Comparison of ENCODE assay signal across 8 cellular contexts in the genomic region with DNA sequence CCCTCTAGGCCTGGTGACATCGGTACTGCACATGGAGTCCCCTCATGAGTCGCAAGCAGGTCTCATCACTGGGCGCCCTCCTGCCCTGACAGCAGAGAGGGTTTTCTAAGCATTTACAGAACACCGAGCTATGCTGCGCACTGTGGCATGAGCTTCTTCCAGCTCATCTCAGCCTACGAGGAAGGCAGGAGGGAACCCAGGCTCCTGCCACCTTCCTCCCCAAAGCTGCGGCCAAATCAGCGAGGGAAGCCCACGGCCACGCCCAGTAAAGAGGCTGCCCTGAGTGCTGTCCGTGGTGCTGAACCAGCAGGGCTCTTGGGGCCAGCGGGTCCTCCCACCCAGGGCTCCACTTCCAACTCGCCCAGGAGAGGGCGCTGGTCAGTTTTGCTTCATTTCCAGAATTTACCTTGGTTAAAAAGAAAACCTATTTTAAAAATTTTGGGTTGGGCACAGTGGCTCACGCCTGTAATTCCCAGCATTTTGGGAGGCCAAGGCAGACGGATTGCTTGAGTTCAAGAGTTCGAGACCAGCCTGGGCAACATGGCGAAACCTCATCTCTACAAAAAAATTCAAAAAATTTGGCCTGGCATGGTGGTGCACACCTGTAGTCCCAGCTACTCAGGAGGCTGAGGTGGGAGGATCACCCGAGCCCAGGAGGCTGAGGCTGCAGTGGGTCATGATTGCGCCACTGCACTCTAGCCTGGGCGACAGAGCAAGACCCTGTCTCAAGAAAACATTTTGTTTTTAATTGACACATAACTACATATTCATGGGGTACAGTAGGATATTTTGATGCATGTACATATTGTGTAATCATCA. TPM values are rescaled to one million over a fixed set of nuclear protein-coding genes. Genes with fewer than 3 reads are reported as not detected.
DNase-seq lines count a peak whose midpoint lies in the region; ATAC-seq, FAIRE-seq and TF ChIP-seq lines count a peak whose summit lies in the region.

No MANE protein-coding gene starts in this region.

- no peaks in the 10 kb centered on the region for H3K4me1 ChIP-seq in K562 (replicated peaks in 1 of 2; ENCODE audit: control insufficient read depth in 2 of 2, insufficient read depth in 2 of 2, low read length in 2 of 2)
- H3K4me1 ChIP-seq in spleen: no peaks in the 10 kb centered on the region

- peak; percentile 74 to 79 (median 79) for TF ChIP-seq CTCF in K562 (IDR thresholded peaks at IDR 0.05 in 2 of 3, conservative IDR thresholded peaks at IDR 0.05 in 1 of 3; ENCODE audit: insufficient read depth in 2 of 3, low read depth in 1 of 3, low read length in 3 of 3)
- TF ChIP-seq CTCF in spleen (IDR thresholded peaks at IDR 0.05 in 8 of 11, conservative IDR thresholded peaks at IDR 0.05 in 3 of 11): peak in 9 of 11 experiments; percentile 20 to 74 (median 50)

- ATAC-seq in K562 (peak; percentile 98), HG03521 (IDR thresholded peaks at IDR 0.05; ENCODE audit: unreplicated experiment) (no peak), HG03139 (IDR thresholded peaks at IDR 0.05; ENCODE audit: unreplicated experiment) (no peak)

- no peak overlapping the region for H3K4me3 ChIP-seq in K562
- H3K4me3 ChIP-seq in spleen: no peak overlapping the region

- no peaks in the 10 kb centered on the region for H3K9me1 ChIP-seq in K562 (ENCODE audit: control insufficient read depth, insufficient read depth, low read length)

- peaks cover 4% of the 10 kb centered on the region; the same call in 1 of the 2 replicates for H4K20me1 ChIP-seq in K562 (replicated peaks; ENCODE audit: control insufficient read depth, insufficient read depth, low read length)

- TF ChIP-seq EP300 in K562 (IDR thresholded peaks at IDR 0.05; ENCODE audit: low read length): no peak

- FAIRE-seq in K562 (lab: Jason Lieb, UNC): peak; percentile 83

- WGBS in K562 (ENCODE audit: insufficient coverage, low coverage, missing lambda C conversion rate): 26% methylated on average over 12 of the region's 21 CpGs
- WGBS in spleen, 5 donors: 32 to 42% (median 40%) methylated on average over 17 to 21 of the region's 21 CpGs

- TF ChIP-seq POLR2A in K562 (conservative IDR thresholded peaks at IDR 0.05) (no peak), spleen (IDR thresholded peaks at IDR 0.05) (no peak)

- H3K36me3 ChIP-seq in K562 (ENCODE audit: control insufficient read depth, insufficient read depth, low read length) (no peaks in the 10 kb centered on the region), spleen (no peaks in the 10 kb centered on the region)

- peaks cover 0 to 19% of the 10 kb centered on the region in 2 experiments; a peak in 2 of 5 replicates for H3K27me3 ChIP-seq in K562 (ENCODE audit: control insufficient read depth in 2 of 2, insufficient read depth in 2 of 2, low read length in 2 of 2)
- peaks cover 0 to 60% (median 0%) of the 10 kb centered on the region in 7 donors for H3K27me3 ChIP-seq in spleen (replicated peaks in 1 of 7)

- peak in 1 of 2 experiments; percentile 56; a peak in 2 of 4 replicates for TF ChIP-seq RAD21 in K562 (CRISPR knock-in tag; conservative IDR thresholded peaks at IDR 0.05 in 1 of 2, IDR thresholded peaks at IDR 0.05 in 1 of 2)

- H3K27ac ChIP-seq in K562 (ENCODE audit: extremely low read depth, low read depth, low read length) (no peak overlapping the region), spleen (no peak overlapping the region)

- no peaks in the 10 kb centered on the region for H3K79me2 ChIP-seq in K562 (ENCODE audit: control insufficient read depth, insufficient read depth, low read length)

- in situ Hi-C loops in K562 (cut with MboI): no loop called here

- CTCF ChIA-PET in K562 (lab: Yijun Ruan, JAX; ENCODE audit: low intra/inter-chr PET ratio): interaction anchor here (1.2 kb wide), 1 partner anchor 120 kb away, joined by 5 read pairs; no protein-coding TSS in a partner anchor

- BruUV-seq in K562 (replicated peaks; lab: Mats Ljungman, UMichigan): no TSS peak

- H3K4me2 ChIP-seq in K562 (ENCODE audit: insufficient read depth, low read length): no peak overlapping the region

- DNase-seq in DMS53 treated with DMSO at 0.1 percent for 48 hours (lab: John Stamatoyannopoulos, UW; ENCODE audit: unreplicated experiment) (peak; percentile 10), HT1080 (ENCODE audit: low read depth) (peak; percentile 65), T-helper 1 cell (peak in 3 of 5 donors; percentile 10 to 70 (median 17)), K562 (ENCODE audit: extremely low read depth in 1 of 4, low spot score in 3 of 4) (peak; percentile 84 to 91 (median 88)), iPS DF 19.7 (ENCODE audit: low read depth, low spot score) (peak; percentile 54), spleen (peak; percentile 81)

- POLR2A ChIA-PET in K562 (lab: Yijun Ruan, JAX): interaction anchor here (0.6 kb wide), 1 partner anchor 1766 kb away, joined by 3 read pairs; no protein-coding TSS in a partner anchor

- intact Hi-C loops in K562 (cut with micrococcal nuclease) (no loop called here), spleen (cut with DNase I; ENCODE audit: low total_unique reads) (no loop called here)

- no peak overlapping the region for H2AFZ ChIP-seq in K562 (ENCODE audit: low read depth, low read length)

- H3K9me3 ChIP-seq in K562 (replicated peaks; ENCODE audit: control insufficient read depth, insufficient read depth, low read depth, low read length): no peaks in the 10 kb centered on the region
- no peaks in the 10 kb centered on the region for H3K9me3 ChIP-seq in spleen

- no peak overlapping the region for H3K9ac ChIP-seq in K562 (ENCODE audit: insufficient read depth in 1 of 2, low read depth in 2 of 2, low read length in 2 of 2)

TF ChIP-seq in K562, 482 proteins besides CTCF, POLR2A, EP300 and RAD21 (continues in another document):
- no peak for TF ChIP-seq ILK (tag; IDR thresholded peaks at IDR 0.05; ENCODE audit: borderline replicate concordance, low read depth)
- TF ChIP-seq CEBPZ (IDR thresholded peaks at IDR 0.05; ENCODE audit: borderline replicate concordance, low read depth, low read length): no peak
- no peak for TF ChIP-seq SIN3B (IDR thresholded peaks at IDR 0.05; ENCODE audit: low read depth)
- no peak for TF ChIP-seq KLF16 (IDR thresholded peaks at IDR 0.05)
- no peak for TF ChIP-seq ZNF253 (CRISPR knock-in tag; conservative IDR thresholded peaks at IDR 0.05)
- no peak for TF ChIP-seq ESRRA (IDR thresholded peaks at IDR 0.05; ENCODE audit: borderline replicate concordance, low read depth)
- no peak for TF ChIP-seq ZNF695 (CRISPR knock-in tag; IDR thresholded peaks at IDR 0.05)
- TF ChIP-seq ZNF140 (CRISPR knock-in tag; IDR thresholded peaks at IDR 0.05): no peak
- peak; percentile 17; the same call in 1 of the 2 replicates for TF ChIP-seq RB1 (IDR thresholded peaks at IDR 0.05; ENCODE audit: low read depth)

RNA-seq across cellular contexts. Expression of gene PHF21B, which starts 34.2 kb away (rescaled TPM):
- 1.8 and 3.9 TPM in 2 replicates for total RNA-seq in HT1080 (2014; rRNA removed; shearing (Covaris generic))
- 0.38 and 0.84 TPM in 2 replicates for polyA plus RNA-seq in HT1080 (2015; cell fraction: cytosol; rRNA removed)
- 0.83 and 2.1 TPM in 2 replicates for polyA plus RNA-seq in HT1080 (2015; cell fraction: nucleus; rRNA removed)
- total RNA-seq in K562 (2011; cell fraction: chromatin; rRNA removed; ENCODE audit: low replicate concordance): 0.62 TPM in 1 of 2 replicates, not detected in the other
- total RNA-seq in K562 (2011; cell fraction: nucleolus; rRNA removed): 0.13 and 0.33 TPM in 2 replicates
- total RNA-seq in K562 (2011; cell fraction: nucleoplasm; rRNA removed): not detected in 2 replicates
- total RNA-seq in K562 (2014; rRNA removed): not detected in 2 replicates
- total RNA-seq in K562 (2014; rRNA removed; fragmentation: Illumina TruSeq; extraction: Trizol): not detected in 2 replicates
- not detected in 2 replicates for total RNA-seq in K562 (2015; rRNA removed; fragmentation: Illumina TruSeq; extraction: Trizol)
- total RNA-seq in K562 (2021): 0.22 TPM in 1 of 2 replicates, not detected in the other
- polyA plus RNA-seq in K562 (2011; rRNA removed): not detected in 2 replicates
- not detected in 2 replicates for polyA plus RNA-seq in K562 (2011; cell fraction: cytosol; rRNA removed)
- 0.21 TPM in 1 of 2 replicates, not detected in the other for polyA plus RNA-seq in K562 (2011; cell fraction: nucleus; rRNA removed)
- polyA plus RNA-seq in K562 (2012): not detected in 2 replicates
- polyA plus RNA-seq in K562 (2014; fragmentation: Illumina TruSeq; extraction: Trizol): not detected in 2 replicates
- polyA plus RNA-seq in K562 (2014; fragmentation: Nextera tagmentation; extraction: Ambion mirVana): not detected
- 0.04 TPM in 1 of 2 replicates, not detected in the other for polyA plus RNA-seq in K562 (2014; rRNA removed)
- polyA minus RNA-seq in K562 (2011; rRNA and poly(A)+ RNA removed): not detected in 2 replicates
- polyA minus RNA-seq in K562 (2011; cell fraction: cytosol; rRNA and poly(A)+ RNA removed): not detected in 2 replicates
- polyA minus RNA-seq in K562 (2011; cell fraction: nucleus; rRNA and poly(A)+ RNA removed): not detected in 2 replicates
- total RNA-seq in spleen: under 1 TPM in 3 of 7 donors, not detected in 4; 0.07 to 0.46 (median 0.28) TPM
- under 1 TPM; 0.03 to 0.11 (median 0.03) TPM for polyA plus RNA-seq in spleen

Comparison
In these comparisons a context has a peak if more than half of its experiments do, and no peak if none do; other contexts are left out.
1. DNase-seq: peak in every context shown above with its lines; median percentile 88 in K562; 81 in spleen; 65 in HT1080; 54 in iPS DF 19.7; 17 in T-helper 1 cell; 10 in DMS53 treated with DMSO at 0.1 percent for 48 hours.